ENCODE assay signal across 1 cellular context in the genomic region with DNA sequence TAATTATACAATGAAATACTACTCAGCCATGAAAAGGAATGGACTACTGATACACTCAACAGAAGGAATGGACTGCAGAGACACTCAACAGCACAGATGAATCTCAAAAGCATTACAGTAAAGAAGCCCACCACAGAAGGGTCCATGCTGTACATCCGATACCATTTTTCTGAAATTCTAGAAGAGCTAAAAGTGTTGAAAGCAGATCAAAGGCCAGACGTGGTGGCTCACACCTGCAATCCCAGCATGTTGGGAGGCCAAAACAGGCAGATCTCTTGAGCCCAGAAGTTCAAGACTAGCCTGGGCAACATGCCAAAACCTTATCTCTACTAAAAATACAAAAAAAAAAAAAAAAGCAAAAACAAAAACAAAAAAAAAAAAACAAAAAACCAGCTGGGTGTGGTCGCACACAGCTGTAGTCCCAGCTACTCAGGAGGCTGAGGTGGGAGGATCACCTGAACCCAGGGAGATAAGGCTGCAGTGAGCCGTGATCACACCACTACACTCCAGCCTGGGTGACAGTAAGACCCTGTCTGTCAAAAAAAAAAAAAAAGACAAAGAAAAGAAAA.
TF ChIP-seq lines count a peak whose summit lies in the region.

No MANE protein-coding gene starts in this region.

TF ChIP-seq in K562, 482 proteins besides CTCF, POLR2A, EP300 and RAD21 (continues in another document):
- peak; percentile 76 for TF ChIP-seq LEF1 (IDR thresholded peaks at IDR 0.05)
- peak; percentile 85 for TF ChIP-seq RBM25 (IDR thresholded peaks at IDR 0.05; ENCODE audit: low read depth, low read length, severe bottlenecking)
- TF ChIP-seq FOXJ2 (tag; IDR thresholded peaks at IDR 0.05) = no peak
- no peak for TF ChIP-seq BMI1 (IDR thresholded peaks at IDR 0.05; ENCODE audit: low read length)
- no peak for TF ChIP-seq SNRNP70 (optimal IDR thresholded peaks at IDR 0.05; ENCODE audit: low read depth, low read length)
- no peak for TF ChIP-seq MTF1 (CRISPR knock-in tag; IDR thresholded peaks at IDR 0.05; ENCODE audit: borderline replicate concordance)
- TF ChIP-seq JUNB (CRISPR knock-in tag; conservative IDR thresholded peaks at IDR 0.05) = no peak
- no peak for TF ChIP-seq HCFC1 (IDR thresholded peaks at IDR 0.05; ENCODE audit: low read depth, low read length)
- TF ChIP-seq HDGF (IDR thresholded peaks at IDR 0.05) = no peak
- TF ChIP-seq ERF (CRISPR knock-in tag; IDR thresholded peaks at IDR 0.05) = no peak
- TF ChIP-seq HLTF (IDR thresholded peaks at IDR 0.05) = peak; percentile 70; the same call in 1 of the 2 replicates
- TF ChIP-seq POU5F1 (IDR thresholded peaks at IDR 0.05; ENCODE audit: borderline replicate concordance, low read depth, low read length, partially characterized antibody) = no peak
- TF ChIP-seq ZNF41 (CRISPR knock-in tag; conservative IDR thresholded peaks at IDR 0.05) = no peak
- no peak for TF ChIP-seq HMGN3 (IDR thresholded peaks at IDR 0.05; ENCODE audit: borderline replicate concordance, extremely low read depth, insufficient read length, low read depth, low read length)
- TF ChIP-seq, protein P1, sequence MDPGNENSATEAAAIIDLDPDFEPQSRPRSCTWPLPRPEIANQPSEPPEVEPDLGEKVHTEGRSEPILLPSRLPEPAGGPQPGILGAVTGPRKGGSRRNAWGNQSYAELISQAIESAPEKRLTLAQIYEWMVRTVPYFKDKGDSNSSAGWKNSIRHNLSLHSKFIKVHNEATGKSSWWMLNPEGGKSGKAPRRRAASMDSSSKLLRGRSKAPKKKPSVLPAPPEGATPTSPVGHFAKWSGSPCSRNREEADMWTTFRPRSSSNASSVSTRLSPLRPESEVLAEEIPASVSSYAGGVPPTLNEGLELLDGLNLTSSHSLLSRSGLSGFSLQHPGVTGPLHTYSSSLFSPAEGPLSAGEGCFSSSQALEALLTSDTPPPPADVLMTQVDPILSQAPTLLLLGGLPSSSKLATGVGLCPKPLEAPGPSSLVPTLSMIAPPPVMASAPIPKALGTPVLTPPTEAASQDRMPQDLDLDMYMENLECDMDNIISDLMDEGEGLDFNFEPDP (CRISPR knock-in tag; IDR thresholded peaks at IDR 0.05) = no peak
- TF ChIP-seq, protein P2, sequence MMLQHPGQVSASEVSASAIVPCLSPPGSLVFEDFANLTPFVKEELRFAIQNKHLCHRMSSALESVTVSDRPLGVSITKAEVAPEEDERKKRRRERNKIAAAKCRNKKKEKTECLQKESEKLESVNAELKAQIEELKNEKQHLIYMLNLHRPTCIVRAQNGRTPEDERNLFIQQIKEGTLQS (IDR thresholded peaks at IDR 0.05) = no peak
- TF ChIP-seq, protein P2 (CRISPR knock-in tag; conservative IDR thresholded peaks at IDR 0.05) = no peak
- no peak for TF ChIP-seq CHD7 (IDR thresholded peaks at IDR 0.05; ENCODE audit: low read depth, low read length)
- no peak for TF ChIP-seq ZNF224 (CRISPR knock-in tag; IDR thresholded peaks at IDR 0.05)
- TF ChIP-seq, protein P3, sequence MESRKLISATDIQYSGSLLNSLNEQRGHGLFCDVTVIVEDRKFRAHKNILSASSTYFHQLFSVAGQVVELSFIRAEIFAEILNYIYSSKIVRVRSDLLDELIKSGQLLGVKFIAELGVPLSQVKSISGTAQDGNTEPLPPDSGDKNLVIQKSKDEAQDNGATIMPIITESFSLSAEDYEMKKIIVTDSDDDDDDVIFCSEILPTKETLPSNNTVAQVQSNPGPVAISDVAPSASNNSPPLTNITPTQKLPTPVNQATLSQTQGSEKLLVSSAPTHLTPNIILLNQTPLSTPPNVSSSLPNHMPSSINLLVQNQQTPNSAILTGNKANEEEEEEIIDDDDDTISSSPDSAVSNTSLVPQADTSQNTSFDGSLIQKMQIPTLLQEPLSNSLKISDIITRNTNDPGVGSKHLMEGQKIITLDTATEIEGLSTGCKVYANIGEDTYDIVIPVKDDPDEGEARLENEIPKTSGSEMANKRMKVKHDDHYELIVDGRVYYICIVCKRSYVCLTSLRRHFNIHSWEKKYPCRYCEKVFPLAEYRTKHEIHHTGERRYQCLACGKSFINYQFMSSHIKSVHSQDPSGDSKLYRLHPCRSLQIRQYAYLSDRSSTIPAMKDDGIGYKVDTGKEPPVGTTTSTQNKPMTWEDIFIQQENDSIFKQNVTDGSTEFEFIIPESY (CRISPR knock-in tag; IDR thresholded peaks at IDR 0.05) = no peak
- no peak for TF ChIP-seq MTA1 (IDR thresholded peaks at IDR 0.05; ENCODE audit: borderline replicate concordance)
- TF ChIP-seq GATAD2B (IDR thresholded peaks at IDR 0.05; ENCODE audit: borderline replicate concordance) = no peak
- TF ChIP-seq ZNF134 (CRISPR knock-in tag; conservative IDR thresholded peaks at IDR 0.05) = no peak
- peak; percentile 42; the same call in 1 of the 2 replicates for TF ChIP-seq NCOA1 (IDR thresholded peaks at IDR 0.05; ENCODE audit: low read depth)
- TF ChIP-seq, protein P4, sequence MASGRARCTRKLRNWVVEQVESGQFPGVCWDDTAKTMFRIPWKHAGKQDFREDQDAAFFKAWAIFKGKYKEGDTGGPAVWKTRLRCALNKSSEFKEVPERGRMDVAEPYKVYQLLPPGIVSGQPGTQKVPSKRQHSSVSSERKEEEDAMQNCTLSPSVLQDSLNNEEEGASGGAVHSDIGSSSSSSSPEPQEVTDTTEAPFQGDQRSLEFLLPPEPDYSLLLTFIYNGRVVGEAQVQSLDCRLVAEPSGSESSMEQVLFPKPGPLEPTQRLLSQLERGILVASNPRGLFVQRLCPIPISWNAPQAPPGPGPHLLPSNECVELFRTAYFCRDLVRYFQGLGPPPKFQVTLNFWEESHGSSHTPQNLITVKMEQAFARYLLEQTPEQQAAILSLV (tag; IDR thresholded peaks at IDR 0.05) = no peak
- no peak for TF ChIP-seq SMARCC2 (IDR thresholded peaks at IDR 0.05; ENCODE audit: low read depth)
- peak; percentile 85 for TF ChIP-seq ZNF384 (IDR thresholded peaks at IDR 0.05; ENCODE audit: low read depth, low read length)
- no peak for TF ChIP-seq KHSRP (IDR thresholded peaks at IDR 0.05)
- TF ChIP-seq HOXB6 (CRISPR knock-in tag; IDR thresholded peaks at IDR 0.05; ENCODE audit: borderline replicate concordance) = no peak
- no peak for TF ChIP-seq SIX5 (IDR thresholded peaks at IDR 0.05; ENCODE audit: borderline replicate concordance in 1 of 2, insufficient read depth in 1 of 2, low read depth in 1 of 2, low read length in 2 of 2)
- TF ChIP-seq ZKSCAN8 (CRISPR knock-in tag; IDR thresholded peaks at IDR 0.05) = no peak
- TF ChIP-seq ADNP (tag; IDR thresholded peaks at IDR 0.05) = peak; percentile 34; the same call in 1 of the 2 replicates
- TF ChIP-seq ZC3H11A (IDR thresholded peaks at IDR 0.05; ENCODE audit: low read depth, low read length) = no peak
- no peak for TF ChIP-seq ZNF699 (CRISPR knock-in tag; IDR thresholded peaks at IDR 0.05; ENCODE audit: insufficient replicate concordance)
- TF ChIP-seq ARNT (IDR thresholded peaks at IDR 0.05) = 0 out of 4 replicates have a peak, but pooled peaks of 1 of the 2 experiments have one; percentile 39
- peak; percentile 91 to 94 for TF ChIP-seq TRIM24 (IDR thresholded peaks at IDR 0.05)
- TF ChIP-seq FOXM1 (IDR thresholded peaks at IDR 0.05; ENCODE audit: low read depth) = peak; percentile 33; the same call in 1 of the 2 replicates
- no peak for TF ChIP-seq FOXM1 (CRISPR knock-in tag; IDR thresholded peaks at IDR 0.05; ENCODE audit: low read depth)
- no peak for TF ChIP-seq ATF1 (CRISPR knock-in tag; IDR thresholded peaks at IDR 0.05)
- no peak for TF ChIP-seq ATF1 (tag; IDR thresholded peaks at IDR 0.05)
- no peak for TF ChIP-seq ZNF354B (CRISPR knock-in tag; IDR thresholded peaks at IDR 0.05)
- TF ChIP-seq, protein P5, sequence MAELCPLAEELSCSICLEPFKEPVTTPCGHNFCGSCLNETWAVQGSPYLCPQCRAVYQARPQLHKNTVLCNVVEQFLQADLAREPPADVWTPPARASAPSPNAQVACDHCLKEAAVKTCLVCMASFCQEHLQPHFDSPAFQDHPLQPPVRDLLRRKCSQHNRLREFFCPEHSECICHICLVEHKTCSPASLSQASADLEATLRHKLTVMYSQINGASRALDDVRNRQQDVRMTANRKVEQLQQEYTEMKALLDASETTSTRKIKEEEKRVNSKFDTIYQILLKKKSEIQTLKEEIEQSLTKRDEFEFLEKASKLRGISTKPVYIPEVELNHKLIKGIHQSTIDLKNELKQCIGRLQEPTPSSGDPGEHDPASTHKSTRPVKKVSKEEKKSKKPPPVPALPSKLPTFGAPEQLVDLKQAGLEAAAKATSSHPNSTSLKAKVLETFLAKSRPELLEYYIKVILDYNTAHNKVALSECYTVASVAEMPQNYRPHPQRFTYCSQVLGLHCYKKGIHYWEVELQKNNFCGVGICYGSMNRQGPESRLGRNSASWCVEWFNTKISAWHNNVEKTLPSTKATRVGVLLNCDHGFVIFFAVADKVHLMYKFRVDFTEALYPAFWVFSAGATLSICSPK (IDR thresholded peaks at IDR 0.05; ENCODE audit: borderline replicate concordance) = no peak
- TF ChIP-seq SMARCA5 (IDR thresholded peaks at IDR 0.05) = peak; percentile 76; the same call in 1 of the 2 replicates
- 0 out of 4 replicates have a peak, but pooled peaks of 1 of the 2 experiments have one; percentile 35 for TF ChIP-seq FOXK2 (conservative IDR thresholded peaks at IDR 0.05 in 1 of 2, IDR thresholded peaks at IDR 0.05 in 1 of 2; ENCODE audit: low read depth in 2 of 2)
- no peak for TF ChIP-seq TARDBP (IDR thresholded peaks at IDR 0.05)
